ENCODE assay signal across 15 cellular contexts in the genomic region with DNA sequence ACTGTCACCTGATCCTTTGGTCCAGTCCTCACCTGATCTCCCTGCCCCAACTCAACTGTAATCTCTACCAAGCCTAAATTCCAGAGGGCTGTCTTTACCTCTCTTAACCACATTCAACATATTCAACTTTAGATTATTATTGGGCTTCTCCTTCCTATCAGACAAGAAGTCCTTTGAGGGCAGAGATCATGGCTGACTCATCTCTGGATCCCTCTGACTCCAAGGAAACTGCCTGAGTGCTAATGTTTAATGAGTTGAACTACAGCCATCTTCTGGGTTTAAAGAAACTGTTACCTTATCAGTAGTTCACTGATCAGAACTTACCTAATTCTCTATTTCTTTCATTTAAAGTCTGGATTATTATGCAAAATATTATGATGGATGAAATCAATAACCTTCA.
"Had no signal": no experiment of that assay in that cellular context is flagged by ENCODE, and none has a peak within 500 bp of the region (broad histone marks: within the 10 kb centered on the region; RNA-seq: fewer than 3 reads in every experiment).

No MANE protein-coding gene starts in this region.

- DNase-seq: activated naive CD4-positive, alpha-beta T cell treated with anti-CD3 and anti-CD28 coated beads for 36 hours; erythroblast; foreskin keratinocyte; head of caudate nucleus; nucleus accumbens; posterior cingulate gyrus; stimulated activated naive CD8-positive, alpha-beta T cell treated with anti-CD3 and anti-CD28 coated beads, Interleukin-15, Interleukin-2, amounts not matched to agents 100 U/mL and 50 U/mL, for 24 hours; T-cell; T-helper 9 cell had no signal

- H3K4me3 ChIP-seq: ascending aorta, breast epithelium, right atrium auricular region, smooth muscle cell had no signal

- ATAC-seq: foreskin keratinocyte; left lobe of liver; natural killer cell treated with Interleukin-12 subunit alpha and Interleukin-12 subunit beta and Interleukin-15 and Interleukin-18, amount 100 ng/mL, for 72 hours; stimulated activated naive CD8-positive, alpha-beta T cell treated with anti-CD3 and anti-CD28 coated beads, Interleukin-15, Interleukin-2, amounts not matched to agents 100 U/mL and 50 U/mL, for 24 hours; T-cell had no signal
